In genomic region chr2:66721776-66722175, GRCh38 we compare ENCODE assay signal across 23 cellular contexts.
A peak's percentile ranks its signal among the peaks of the same experiment; 100 is the strongest.
DNase-seq lines count a peak whose midpoint lies in the region; FAIRE-seq and TF ChIP-seq lines count a peak whose summit lies in the region.
"Had no signal": no experiment of that assay in that cellular context is flagged by ENCODE, and none has a peak within 500 bp of the region (broad histone marks: within the 10 kb centered on the region; RNA-seq: fewer than 3 reads in every experiment).

No MANE protein-coding gene starts in this region.

- H3K4me1 ChIP-seq in BLaER1 = peaks cover 12% of the 10 kb centered on the region
- no peaks in the 10 kb centered on the region for H3K4me1 ChIP-seq in astrocyte (ENCODE audit: insufficient read depth, low read length)
- H3K4me1 ChIP-seq: Caco-2 had no signal

- H3K36me3 Mint-ChIP-seq in astrocyte (ENCODE audit: low read depth, unreplicated experiment) = no peaks in the 10 kb centered on the region
- H3K36me3 Mint-ChIP-seq in progenitor cell of endocrine pancreas (ENCODE audit: insufficient read depth) = peaks cover 1% of the 10 kb centered on the region
- no peaks in the 10 kb centered on the region for H3K36me3 Mint-ChIP-seq in mesothelial cell of epicardium
- H3K36me3 Mint-ChIP-seq: CD4-positive, CD25-positive, alpha-beta regulatory T cell; CD8-positive, alpha-beta T cell had no signal

- DNase-seq in astrocyte (ENCODE audit: low read depth) = peak; percentile 3
- peak; percentile 76 for DNase-seq in kidney glomerular epithelial cell (lab: John Stamatoyannopoulos, UW)
- no peak for DNase-seq in progenitor cell of endocrine pancreas (ENCODE audit: low spot score, unreplicated experiment)
- DNase-seq in NCI-H2227 (lab: John Stamatoyannopoulos, UW; ENCODE audit: unreplicated experiment) = no peak
- DNase-seq in NCI-H446 (lab: John Stamatoyannopoulos, UW) = no peak
- DNase-seq in mesothelial cell of epicardium (ENCODE audit: low spot score in 2 of 2, unreplicated experiment in 2 of 2) = no peak
- DNase-seq in HuH-7 (ENCODE audit: low spot score) = no peak
- DNase-seq: C1 segment of cervical spinal cord; Caco-2; CD4-positive, CD25-positive, alpha-beta regulatory T cell; CD8-positive, alpha-beta T cell; DMS 273 treated with DMSO at 0.1 percent for 48 hours; DMS79; EL; GDM1; H9 had no signal

- H3K27ac Mint-ChIP-seq in astrocyte (ENCODE audit: unreplicated experiment) (no peak overlapping the region), progenitor cell of endocrine pancreas (peak overlapping the region; percentile 36), mesothelial cell of epicardium (no peak overlapping the region)
- H3K27ac Mint-ChIP-seq: B cell; CD4-positive, CD25-positive, alpha-beta regulatory T cell; CD8-positive, alpha-beta T cell; GM23338; H9 had no signal

- TF ChIP-seq CTCF in astrocyte (IDR thresholded peaks at IDR 0.05; ENCODE audit: insufficient read depth, low read depth, low read length) (no peak), progenitor cell of endocrine pancreas (IDR thresholded peaks at IDR 0.05; ENCODE audit: unreplicated experiment) (no peak), mesothelial cell of epicardium (IDR thresholded peaks at IDR 0.05; ENCODE audit: unreplicated experiment) (no peak)

- H3K27ac ChIP-seq in BLaER1 = no peak overlapping the region
- H3K27ac ChIP-seq in astrocyte (ENCODE audit: low read depth, low read length) = no peak overlapping the region
- H3K27ac ChIP-seq: 22Rv1 had no signal

- peaks cover 6% of the 10 kb centered on the region for H3K4me1 Mint-ChIP-seq in astrocyte (ENCODE audit: low read depth, unreplicated experiment)
- peaks cover 21% of the 10 kb centered on the region for H3K4me1 Mint-ChIP-seq in progenitor cell of endocrine pancreas (ENCODE audit: low read depth)
- H3K4me1 Mint-ChIP-seq in mesothelial cell of epicardium = peaks cover 24% of the 10 kb centered on the region
- H3K4me1 Mint-ChIP-seq: B cell; CD4-positive, CD25-positive, alpha-beta regulatory T cell had no signal

- peak overlapping the region; percentile 41; the same call in 1 of the 2 replicates for H3K4me2 ChIP-seq in BLaER1
- no peak overlapping the region for H3K4me2 ChIP-seq in astrocyte (ENCODE audit: low read length)
- H3K4me2 ChIP-seq: GM23338 had no signal

- H3K4me3 Mint-ChIP-seq in astrocyte (ENCODE audit: unreplicated experiment) (no peak overlapping the region), progenitor cell of endocrine pancreas (ENCODE audit: low read depth) (no peak overlapping the region), mesothelial cell of epicardium (no peak overlapping the region)
- H3K4me3 Mint-ChIP-seq: B cell; CD4-positive, CD25-positive, alpha-beta regulatory T cell; CD8-positive, alpha-beta T cell; GM23338; H9 had no signal

- FAIRE-seq in astrocyte (lab: Jason Lieb, UNC) = no peak
- FAIRE-seq: A204.1, GM12878, GM18507 had no signal

- H3K9me3 Mint-ChIP-seq in astrocyte (ENCODE audit: unreplicated experiment) = no peaks in the 10 kb centered on the region
- peaks cover 4% of the 10 kb centered on the region for H3K9me3 Mint-ChIP-seq in progenitor cell of endocrine pancreas (ENCODE audit: low read depth)
- no peaks in the 10 kb centered on the region for H3K9me3 Mint-ChIP-seq in mesothelial cell of epicardium
- H3K9me3 Mint-ChIP-seq: GM23338, H9 had no signal

- H3K9ac ChIP-seq in BLaER1 = no peak overlapping the region
- H3K9ac ChIP-seq in astrocyte (ENCODE audit: low read length) = no peak overlapping the region

- no peaks in the 10 kb centered on the region for H3K9me3 ChIP-seq in BLaER1
- no peaks in the 10 kb centered on the region for H3K9me3 ChIP-seq in astrocyte (ENCODE audit: insufficient read depth, low read depth, low read length)
- H3K9me3 ChIP-seq: Caco-2 had no signal

- H3K27me3 Mint-ChIP-seq in astrocyte (ENCODE audit: low read depth, unreplicated experiment) = no peaks in the 10 kb centered on the region
- H3K27me3 Mint-ChIP-seq in progenitor cell of endocrine pancreas = no peaks in the 10 kb centered on the region
- H3K27me3 Mint-ChIP-seq in mesothelial cell of epicardium (ENCODE audit: low read depth) = no peaks in the 10 kb centered on the region
- H3K27me3 Mint-ChIP-seq: B cell; CD4-positive, CD25-positive, alpha-beta regulatory T cell had no signal

- no peaks in the 10 kb centered on the region for H3K79me2 ChIP-seq in astrocyte (ENCODE audit: insufficient read depth, low read length)

- no peak overlapping the region for H2AFZ ChIP-seq in astrocyte (ENCODE audit: low read depth, low read length)
- H2AFZ ChIP-seq: GM23338 had no signal

- H3K27me3 ChIP-seq in BLaER1 (no peaks in the 10 kb centered on the region), astrocyte (ENCODE audit: insufficient read depth, low read length) (no peaks in the 10 kb centered on the region)

- H3K4me3 ChIP-seq in BLaER1 (no peak overlapping the region), astrocyte (ENCODE audit: insufficient read depth, low read depth, low read length) (no peak overlapping the region)
- H3K4me3 ChIP-seq: GM12878, GM23338 had no signal

- H4K20me1 ChIP-seq in BLaER1 (no peaks in the 10 kb centered on the region), astrocyte (ENCODE audit: insufficient read depth, low read length) (no peaks in the 10 kb centered on the region)

- no peaks in the 10 kb centered on the region for H3K36me3 ChIP-seq in BLaER1
- H3K36me3 ChIP-seq in astrocyte (ENCODE audit: insufficient read depth, low read length) = no peaks in the 10 kb centered on the region

Comparison
In these comparisons a context has a peak if more than half of its experiments do, and no peak if none do; other contexts are left out.
1. DNase-seq: peak in astrocyte (single experiment) and kidney glomerular epithelial cell (single experiment); none in progenitor cell of endocrine pancreas (single experiment), NCI-H2227 (single experiment), NCI-H446 (0 of 2), mesothelial cell of epicardium (0 of 2) and HuH-7 (single experiment).